Comparison of ENCODE assay signal across 1 cellular context in genomic region chr7:74226633-74227032, GRCh38.
TF ChIP-seq lines count a peak whose summit lies in the region.

No MANE protein-coding gene starts in this region.

TF ChIP-seq in GM12878, 131 proteins besides CTCF, POLR2A, EP300 and RAD21:
- TF ChIP-seq BACH1 (IDR thresholded peaks at IDR 0.05; ENCODE audit: borderline replicate concordance) (no peak), SREBF2 (IDR thresholded peaks at IDR 0.05; ENCODE audit: low read length) (no peak), ZNF622 (IDR thresholded peaks at IDR 0.05) (no peak), CREB1 (IDR thresholded peaks at IDR 0.05; ENCODE audit: low read depth) (0 out of 2 replicates have a peak, but pooled peaks have one; percentile 8), JUND (IDR thresholded peaks at IDR 0.05; ENCODE audit: low read depth, low read length) (no peak), NFIC (IDR thresholded peaks at IDR 0.05; ENCODE audit: low read depth, low read length) (0 out of 2 replicates have a peak, but pooled peaks have one; percentile 15), BCL11A (IDR thresholded peaks at IDR 0.05; ENCODE audit: low read depth, low read length) (no peak), POLR2AphosphoS5 (IDR thresholded peaks at IDR 0.05; ENCODE audit: low read length) (peak; percentile 32; the same call in 1 of the 2 replicates)
